In the genomic region with DNA sequence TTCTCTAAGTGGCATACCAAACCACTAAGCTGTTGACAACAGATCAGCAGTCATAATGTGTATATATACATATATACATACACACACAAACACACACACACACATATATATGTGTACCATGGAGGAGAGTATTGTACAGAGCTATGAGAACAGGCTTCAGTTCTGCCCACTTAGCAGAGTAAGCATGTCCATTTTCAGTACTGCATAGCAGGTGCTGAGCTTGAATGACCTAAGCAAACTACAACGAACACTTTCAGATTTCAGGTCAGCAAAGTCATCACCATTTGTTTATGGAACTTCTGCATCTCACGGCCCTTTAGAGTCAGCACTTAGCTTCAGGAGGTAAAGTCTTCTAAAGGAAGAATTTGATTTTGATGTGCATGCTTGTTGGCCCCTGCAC, we compare ENCODE assay signal across 24 cellular contexts.
"Had no signal": no experiment of that assay in that cellular context is flagged by ENCODE, and none has a peak within 500 bp of the region (broad histone marks: within the 10 kb centered on the region; RNA-seq: fewer than 3 reads in every experiment).

No MANE protein-coding gene starts in this region.

- H3K27ac Mint-ChIP-seq: IgD-negative memory B cell had no signal

- ATAC-seq: K562, Panc1, PC-3, SK-N-SH treated with all-trans-retinoic acid at 6 μM for 48 hours had no signal

- H3K27me3 ChIP-seq: SJCRH30 had no signal

- H3K4me1 Mint-ChIP-seq: IgD-negative memory B cell had no signal

- H3K36me3 ChIP-seq: SJCRH30 had no signal

- H3K9me3 ChIP-seq: SJCRH30 had no signal

- DNase-seq: NCI-H1092; NCI-H1105 treated with DMSO at 0.1 percent for 48 hours; NCI-H1417 treated with DMSO at 0.1 percent for 48 hours; NCI-H146; NCI-H1694 treated with DMSO at 0.1 percent for 48 hours; NCI-H1930; NCI-H2081; NCI-H2107; NCI-H2227 treated with DMSO at 0.1 percent for 48 hours; NCI-H524; NCI-H526 treated with DMSO at 0.1 percent for 48 hours; NCI-H774; NK-92 treated with Interleukin-12 subunit alpha and Interleukin-12 subunit beta, amount 100 ng/mL, for 24 hours; PC-3; SHP77 treated with DMSO at 0.1 percent for 48 hours; SJCRH30; T-helper 1 cell had no signal

- H3K4me3 ChIP-seq: K562, SJCRH30 had no signal

- H3K27me3 Mint-ChIP-seq: IgD-negative memory B cell had no signal

- H3K9me3 Mint-ChIP-seq: IgD-negative memory B cell had no signal

- H3K27ac ChIP-seq: HL-60, RWPE1, SJCRH30 had no signal

- H3K4me3 Mint-ChIP-seq: IgD-negative memory B cell had no signal

- H3K4me1 ChIP-seq: SJCRH30 had no signal

- FAIRE-seq: HTR-8/SVneo, K562 had no signal
